In the genomic region with DNA sequence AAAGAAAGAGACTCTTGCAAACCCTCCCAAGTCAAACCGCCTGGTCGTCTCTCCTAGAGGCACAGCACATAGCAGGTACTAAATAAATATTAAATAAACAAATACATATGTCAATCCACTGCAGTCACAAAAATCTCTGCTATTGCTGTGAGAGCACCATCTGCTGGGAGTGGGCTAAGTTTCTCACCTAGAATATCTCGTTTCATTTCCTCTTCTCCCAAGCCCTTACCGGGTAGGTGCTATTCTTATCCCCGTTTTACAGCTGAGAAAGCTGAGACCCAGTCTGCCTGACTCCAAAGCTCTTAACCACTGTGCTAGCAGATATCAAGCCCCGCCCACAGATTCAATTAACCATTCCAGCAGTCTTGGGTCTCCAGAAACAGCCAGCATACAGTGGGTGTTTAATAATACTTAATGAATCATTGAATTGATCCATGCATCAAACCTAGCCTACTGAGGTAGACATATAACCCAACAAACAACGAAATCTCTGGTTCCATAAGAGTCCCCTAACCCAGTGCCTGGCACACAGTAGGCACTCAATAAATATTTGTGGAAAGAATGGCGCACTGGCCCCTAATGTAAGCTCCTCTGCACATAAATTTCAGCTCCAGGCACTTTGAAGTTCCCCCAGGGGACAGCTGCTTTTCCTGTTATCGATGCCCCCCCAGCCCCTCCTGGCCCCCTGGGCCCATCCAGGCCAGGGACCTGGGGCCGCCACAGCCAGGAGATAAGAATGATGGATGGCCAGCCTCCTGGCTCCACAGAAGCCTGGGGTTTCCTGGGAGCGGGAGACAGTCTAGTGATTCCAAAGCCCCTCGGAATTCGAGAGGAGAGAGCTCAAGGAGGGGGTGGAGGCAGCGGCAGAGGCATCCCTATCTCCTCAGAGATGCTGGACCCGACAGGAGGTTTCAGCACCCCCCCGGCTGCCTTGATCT, we compare ENCODE assay signal across 9 cellular contexts.
DNase-seq lines count a peak whose midpoint lies in the region; ATAC-seq and TF ChIP-seq lines count a peak whose summit lies in the region.
"Had no signal": no experiment of that assay in that cellular context is flagged by ENCODE, and none has a peak within 500 bp of the region (broad histone marks: within the 10 kb centered on the region; RNA-seq: fewer than 3 reads in every experiment).

No MANE protein-coding gene starts in this region.

- no peaks in the 10 kb centered on the region for H3K36me3 Mint-ChIP-seq in progenitor cell of endocrine pancreas (ENCODE audit: insufficient read depth)
- H3K36me3 Mint-ChIP-seq: activated naive CD8-positive, alpha-beta T cell treated with anti-CD3 and anti-CD28 coated beads, Interleukin-2, amount 10 ng/mL, durations not matched to agents 7 days and 5 days had no signal

- no peak overlapping the region for H3K4me3 ChIP-seq in right cardiac atrium (ENCODE audit: low read length)

- H3K27ac ChIP-seq in foreskin keratinocyte (no peak overlapping the region), right cardiac atrium (ENCODE audit: low read length) (no peak overlapping the region), substantia nigra (ENCODE audit: low read depth, low read length, poor library complexity, severe bottlenecking) (no peak overlapping the region)

- H3K27ac Mint-ChIP-seq in progenitor cell of endocrine pancreas, result no peak overlapping the region
- H3K27ac Mint-ChIP-seq: activated naive CD8-positive, alpha-beta T cell treated with anti-CD3 and anti-CD28 coated beads, Interleukin-2, amount 10 ng/mL, durations not matched to agents 7 days and 5 days had no signal

- peak; percentile 98 for ATAC-seq in GM21529 (IDR thresholded peaks at IDR 0.05; ENCODE audit: unreplicated experiment)
- peak; percentile 91 for ATAC-seq in HG03571 (IDR thresholded peaks at IDR 0.05; ENCODE audit: unreplicated experiment)
- no peak for ATAC-seq in foreskin keratinocyte
- no peak for ATAC-seq in right cardiac atrium

- peak; percentile 76 for DNase-seq in GM13976 (ENCODE audit: low spot score)
- no peak for DNase-seq in foreskin keratinocyte
- DNase-seq in right cardiac atrium, result no peak
- no peak for DNase-seq in substantia nigra (lab: John Stamatoyannopoulos, UW)
- no peak for DNase-seq in T1000 (lab: John Stamatoyannopoulos, UW)
- no peak for DNase-seq in progenitor cell of endocrine pancreas (ENCODE audit: low spot score, unreplicated experiment)
- DNase-seq: activated naive CD8-positive, alpha-beta T cell treated with anti-CD3 and anti-CD28 coated beads, Interleukin-2, amount 10 ng/mL, durations not matched to agents 7 days and 5 days had no signal

- intact Hi-C loops in right cardiac atrium (cut with DNase I), result no loop called here

- in situ Hi-C loops in GM13976 (cut with MboI; ENCODE audit: low sequenced_read_pairs, unreplicated experiment), result no loop called here

- H3K9me3 Mint-ChIP-seq in progenitor cell of endocrine pancreas (ENCODE audit: low read depth), result no peaks in the 10 kb centered on the region
- H3K9me3 Mint-ChIP-seq: activated naive CD8-positive, alpha-beta T cell treated with anti-CD3 and anti-CD28 coated beads, Interleukin-2, amount 10 ng/mL, durations not matched to agents 7 days and 5 days had no signal

- H3K4me3 Mint-ChIP-seq in progenitor cell of endocrine pancreas (ENCODE audit: low read depth), result no peak overlapping the region
- H3K4me3 Mint-ChIP-seq: activated naive CD8-positive, alpha-beta T cell treated with anti-CD3 and anti-CD28 coated beads, Interleukin-2, amount 10 ng/mL, durations not matched to agents 7 days and 5 days had no signal

- peak; percentile 54 for TF ChIP-seq CTCF in GM13976 (IDR thresholded peaks at IDR 0.05; ENCODE audit: borderline replicate concordance, control extremely low read depth, extremely low read depth, insufficient read depth, missing control alignments)
- peak; percentile 20 for TF ChIP-seq CTCF in foreskin keratinocyte (conservative IDR thresholded peaks at IDR 0.05)
- TF ChIP-seq CTCF in progenitor cell of endocrine pancreas (IDR thresholded peaks at IDR 0.05; ENCODE audit: unreplicated experiment), result no peak

- H3K4me1 ChIP-seq in foreskin keratinocyte (no peaks in the 10 kb centered on the region), right cardiac atrium (ENCODE audit: control insufficient read depth, insufficient read depth, low read length) (no peaks in the 10 kb centered on the region)

- peaks cover 6% of the 10 kb centered on the region for H3K27me3 ChIP-seq in foreskin keratinocyte
- no peaks in the 10 kb centered on the region for H3K27me3 ChIP-seq in right cardiac atrium (ENCODE audit: control insufficient read depth, insufficient read depth)

- WGBS in right cardiac atrium, result 19% methylated on average over 16 of the region's 16 CpGs

- peaks cover 7% of the 10 kb centered on the region for H3K4me1 Mint-ChIP-seq in progenitor cell of endocrine pancreas (ENCODE audit: low read depth)
- H3K4me1 Mint-ChIP-seq: activated naive CD8-positive, alpha-beta T cell treated with anti-CD3 and anti-CD28 coated beads, Interleukin-2, amount 10 ng/mL, durations not matched to agents 7 days and 5 days had no signal

- H3K27me3 Mint-ChIP-seq in progenitor cell of endocrine pancreas, result peaks cover 24% of the 10 kb centered on the region

- H3K9me3 ChIP-seq in right cardiac atrium (ENCODE audit: control insufficient read depth, low read length), result no peaks in the 10 kb centered on the region

Comparison
In these comparisons a context has a peak if more than half of its experiments do, and no peak if none do; other contexts are left out.
1. ATAC-seq: peak in GM21529 (single experiment) and HG03571 (single experiment); none in foreskin keratinocyte (single experiment) and right cardiac atrium (0 of 2).